8 cellular contexts compared by ENCODE assay signal in the genomic region with DNA sequence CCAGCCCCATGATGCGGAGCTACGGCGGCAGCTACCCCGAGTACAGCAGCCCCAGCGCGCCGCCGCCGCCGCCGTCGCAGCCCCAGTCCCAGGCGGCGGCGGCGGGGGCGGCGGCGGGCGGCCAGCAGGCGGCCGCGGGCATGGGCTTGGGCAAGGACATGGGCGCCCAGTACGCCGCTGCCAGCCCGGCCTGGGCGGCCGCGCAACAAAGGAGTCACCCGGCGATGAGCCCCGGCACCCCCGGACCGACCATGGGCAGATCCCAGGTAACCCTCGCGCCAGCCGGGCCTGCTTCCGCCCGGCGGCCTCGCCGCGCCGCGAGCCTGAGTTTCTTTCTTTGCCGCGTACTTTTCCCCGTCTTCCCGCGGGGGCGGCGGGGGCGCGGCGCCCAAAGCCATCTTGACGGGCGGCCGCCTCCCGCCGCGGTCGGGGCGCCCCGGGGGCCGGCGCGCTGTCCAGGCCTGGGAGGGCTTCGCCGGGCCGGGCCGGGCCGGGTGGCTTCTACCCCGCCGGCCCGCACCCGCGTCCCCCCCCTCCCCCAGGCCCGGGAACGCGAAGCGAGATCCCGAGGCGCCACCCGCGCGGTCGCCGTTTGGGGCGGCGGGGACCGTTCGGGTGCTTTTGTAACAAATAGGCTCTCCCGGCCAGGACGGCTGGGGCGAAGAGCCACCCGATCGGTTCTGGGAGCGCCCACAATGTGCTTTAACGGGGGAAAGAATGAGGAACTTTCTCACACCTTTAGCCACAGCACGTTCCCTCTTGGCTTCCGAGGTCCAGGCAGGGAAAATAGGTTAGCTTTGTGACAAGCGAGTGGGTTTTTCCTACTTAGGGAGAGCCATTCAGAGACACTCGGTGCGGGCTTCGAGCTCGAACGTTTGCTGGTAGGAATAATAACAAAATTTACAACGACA. TPM values are rescaled to one million over a fixed set of nuclear protein-coding genes. Genes with fewer than 3 reads are reported as not detected.
DNase-seq lines count a peak whose midpoint lies in the region; ATAC-seq and TF ChIP-seq lines count a peak whose summit lies in the region.

No MANE protein-coding gene starts in this region.

- no peaks in the 10 kb centered on the region for H3K36me3 ChIP-seq in esophagus muscularis mucosa

- H3K9me3 ChIP-seq in esophagus muscularis mucosa: no peaks in the 10 kb centered on the region

- peak overlapping the region; percentile 92 to 98 for H3K27ac Mint-ChIP-seq in natural killer cell treated with Interleukin-12 subunit alpha and Interleukin-12 subunit beta and Interleukin-15 and Interleukin-18, amount 100 ng/mL, for 72 hours
- peak overlapping the region; percentile 94 to 97 for H3K27ac Mint-ChIP-seq in stimulated activated naive CD8-positive, alpha-beta T cell treated with anti-CD3 and anti-CD28 coated beads, Interleukin-15, amount 100 ng/mL, for 72 hours

- peak in 1 of 3 experiments; percentile 26 for TF ChIP-seq CTCF in esophagus muscularis mucosa (IDR thresholded peaks at IDR 0.05)

- no peaks in the 10 kb centered on the region for H3K9me3 Mint-ChIP-seq in natural killer cell treated with Interleukin-12 subunit alpha and Interleukin-12 subunit beta and Interleukin-15 and Interleukin-18, amount 100 ng/mL, for 72 hours
- no peaks in the 10 kb centered on the region for H3K9me3 Mint-ChIP-seq in stimulated activated naive CD8-positive, alpha-beta T cell treated with anti-CD3 and anti-CD28 coated beads, Interleukin-15, amount 100 ng/mL, for 72 hours

- TF ChIP-seq POLR2A in esophagus muscularis mucosa (IDR thresholded peaks at IDR 0.05; ENCODE audit: low read depth): no peak

- peak overlapping the region; percentile 95 for H3K4me3 Mint-ChIP-seq in natural killer cell treated with Interleukin-12 subunit alpha and Interleukin-12 subunit beta and Interleukin-15 and Interleukin-18, amount 100 ng/mL, for 72 hours
- H3K4me3 Mint-ChIP-seq in stimulated activated naive CD8-positive, alpha-beta T cell treated with anti-CD3 and anti-CD28 coated beads, Interleukin-15, amount 100 ng/mL, for 72 hours: peak overlapping the region; percentile 78 to 92

- intact Hi-C loops in esophagus muscularis mucosa (cut with DNase I): loop anchor here (2.0 to 10.0 kb wide), 3 partner anchors 175 to 403 kb away; no protein-coding TSS in a partner anchor

- no peaks in the 10 kb centered on the region for H3K27me3 Mint-ChIP-seq in natural killer cell treated with Interleukin-12 subunit alpha and Interleukin-12 subunit beta and Interleukin-15 and Interleukin-18, amount 100 ng/mL, for 72 hours
- no peaks in the 10 kb centered on the region for H3K27me3 Mint-ChIP-seq in stimulated activated naive CD8-positive, alpha-beta T cell treated with anti-CD3 and anti-CD28 coated beads, Interleukin-15, amount 100 ng/mL, for 72 hours

- peaks cover 40 to 46% of the 10 kb centered on the region in 2 donors for H3K4me1 Mint-ChIP-seq in natural killer cell treated with Interleukin-12 subunit alpha and Interleukin-12 subunit beta and Interleukin-15 and Interleukin-18, amount 100 ng/mL, for 72 hours (ENCODE audit: low read depth in 2 of 2)
- peaks cover 38% of the 10 kb centered on the region for H3K4me1 Mint-ChIP-seq in stimulated activated naive CD8-positive, alpha-beta T cell treated with anti-CD3 and anti-CD28 coated beads, Interleukin-15, amount 100 ng/mL, for 72 hours

- H3K36me3 Mint-ChIP-seq in natural killer cell treated with Interleukin-12 subunit alpha and Interleukin-12 subunit beta and Interleukin-15 and Interleukin-18, amount 100 ng/mL, for 72 hours: peaks cover 6% of the 10 kb centered on the region

- no peaks in the 10 kb centered on the region for H3K27me3 ChIP-seq in esophagus muscularis mucosa

- peaks cover 36 to 61% (median 60%) of the 10 kb centered on the region in 4 donors for H3K4me1 ChIP-seq in esophagus muscularis mucosa

- under 1% methylated on average over 33 of the region's 109 CpGs for WGBS in esophagus muscularis mucosa

- no peak for TF ChIP-seq EP300 in esophagus muscularis mucosa (IDR thresholded peaks at IDR 0.05)

- ATAC-seq in GM18909 (IDR thresholded peaks at IDR 0.05; ENCODE audit: poor library complexity, unreplicated experiment): peak; percentile 16
- peak; percentile 43 to 61 for ATAC-seq in natural killer cell treated with Interleukin-12 subunit alpha and Interleukin-12 subunit beta and Interleukin-15 and Interleukin-18, amount 100 ng/mL, for 72 hours
- peak; percentile 37 for ATAC-seq in stimulated activated naive CD8-positive, alpha-beta T cell treated with anti-CD3 and anti-CD28 coated beads, Interleukin-15, amount 100 ng/mL, for 72 hours
- ATAC-seq in HG02884 (IDR thresholded peaks at IDR 0.05; ENCODE audit: unreplicated experiment): no peak

- H3K4me3 ChIP-seq in esophagus muscularis mucosa: peak overlapping the region; percentile 91 to 96 (median 94)

- peak overlapping the region; percentile 97 to 99 (median 98) for H3K27ac ChIP-seq in esophagus muscularis mucosa (replicated peaks in 1 of 4)

- DNase-seq in 8988T (peak; percentile 56), NCI-H526 treated with DMSO at 0.1 percent for 48 hours (lab: John Stamatoyannopoulos, UW) (peak; percentile 52), activated T-cell treated with anti-CD3 and anti-CD28 coated beads for 48 hours (ENCODE audit: low read depth) (peak; percentile 56), esophagus muscularis mucosa (ENCODE audit: extremely low spot score) (no peak)
- peak; percentile 79 for DNase-seq in natural killer cell treated with Interleukin-12 subunit alpha and Interleukin-12 subunit beta and Interleukin-15 and Interleukin-18, amount 100 ng/mL, for 72 hours (ENCODE audit: low spot score)
- peak; percentile 72 to 73 for DNase-seq in stimulated activated naive CD8-positive, alpha-beta T cell treated with anti-CD3 and anti-CD28 coated beads, Interleukin-15, amount 100 ng/mL, for 72 hours

RNA-seq across cellular contexts. Expression of a gene that starts 2.3 kb away (rescaled TPM):
- total RNA-seq in esophagus muscularis mucosa: 10 to 100 TPM; 55.0 to 87.2 (median 72.7) TPM
- total RNA-seq in natural killer cell treated with Interleukin-12 subunit alpha and Interleukin-12 subunit beta and Interleukin-15 and Interleukin-18, amount 100 ng/mL, for 72 hours: 100 to 1,000 TPM in 1 of 2 donors, 10 to 100 TPM in 1; 92.3 to 129 TPM
